Comparison of ENCODE assay signal across 25 cellular contexts in genomic region chr1:45942411-45942810, GRCh38.
DNase-seq lines count a peak whose midpoint lies in the region; ATAC-seq, FAIRE-seq and TF ChIP-seq lines count a peak whose summit lies in the region.
"Had no signal": no experiment of that assay in that cellular context is flagged by ENCODE, and none has a peak within 500 bp of the region (broad histone marks: within the 10 kb centered on the region; RNA-seq: fewer than 3 reads in every experiment).

No MANE protein-coding gene starts in this region.

- H3K27ac ChIP-seq in HUES48 (ENCODE audit: low read depth, low read length): peak overlapping the region; percentile 55
- H3K27ac ChIP-seq in gastrocnemius medialis: peak overlapping the region in 3 of 4 donors; percentile 10 to 70 (median 70)
- H3K27ac ChIP-seq: 22Rv1, A549, BLaER1 had no signal

- TF ChIP-seq POLR2A in H54 (IDR thresholded peaks at IDR 0.05; ENCODE audit: low read depth, low read length): no peak
- TF ChIP-seq POLR2A in gastrocnemius medialis (IDR thresholded peaks at IDR 0.05): no peak

- H3K9me3 ChIP-seq in HUES48 (ENCODE audit: control insufficient read depth, insufficient read depth, low read length) (no peaks in the 10 kb centered on the region), gastrocnemius medialis (no peaks in the 10 kb centered on the region)
- H3K9me3 ChIP-seq: A549, BE2C had no signal

- intact Hi-C loops in gastrocnemius medialis (cut with DNase I; ENCODE audit: low total_unique reads): no loop called here

- H3K27me3 ChIP-seq in HUES48 (ENCODE audit: control insufficient read depth, insufficient read depth, low read length) (no peaks in the 10 kb centered on the region), gastrocnemius medialis (no peaks in the 10 kb centered on the region)
- H3K27me3 ChIP-seq: BE2C, BLaER1 had no signal

- in situ Hi-C loops in gastrocnemius medialis (cut with MboI; ENCODE audit: low sequenced_read_pairs in 4 of 4): loop anchor here in 1 of 4 donors (10.0 kb wide), 1 partner anchor 62 kb away; no protein-coding TSS in a partner anchor

- no peak overlapping the region for H3K9ac ChIP-seq in HUES48 (ENCODE audit: low read depth, low read length)
- H3K9ac ChIP-seq: BLaER1 had no signal

- H3K36me3 ChIP-seq in HUES48 (ENCODE audit: control insufficient read depth, insufficient read depth, low read length): no peaks in the 10 kb centered on the region
- H3K36me3 ChIP-seq in gastrocnemius medialis: peaks cover 0 to 4% of the 10 kb centered on the region in 2 donors
- H3K36me3 ChIP-seq: BE2C, BLaER1 had no signal

- H3K4me3 ChIP-seq in HUES48 (ENCODE audit: low read depth, low read length) (no peak overlapping the region), gastrocnemius medialis (no peak overlapping the region)
- H3K4me3 ChIP-seq: A549, BLaER1, GM12878 had no signal

- DNase-seq in H54 (ENCODE audit: insufficient read length, low spot score) (no peak), gastrocnemius medialis (no peak), NCI-H510A treated with DMSO at 0.1 percent for 48 hours (lab: John Stamatoyannopoulos, UW) (no peak), HCEC 1CT (no peak)
- DNase-seq: ACHN; BE2C; C1 segment of cervical spinal cord; CD4-positive, alpha-beta memory T cell; CD4-positive, CD25-positive, alpha-beta regulatory T cell; CD8-positive, alpha-beta memory T cell; COR-L47; DMS 273 treated with DMSO at 0.1 percent for 48 hours; DMS153; DMS53; DMS79; DND-41; EL; GDM1 had no signal

- ATAC-seq in gastrocnemius medialis: no peak
- ATAC-seq: A549, GM12878 had no signal

- TF ChIP-seq CTCF in gastrocnemius medialis (IDR thresholded peaks at IDR 0.05 in 4 of 5, conservative IDR thresholded peaks at IDR 0.05 in 1 of 5): no peak

- H3K4me1 ChIP-seq in HUES48 (ENCODE audit: control insufficient read depth, insufficient read depth, low read length) (peaks cover 19% of the 10 kb centered on the region), gastrocnemius medialis (peaks cover 12 to 23% of the 10 kb centered on the region in 2 donors)
- H3K4me1 ChIP-seq: BE2C had no signal

- FAIRE-seq in H54 (lab: Jason Lieb, UNC): peak; percentile 20
- FAIRE-seq: A549, GM12878, GM12892, GM18507 had no signal
